In genomic region chr6:57423468-57423867, GRCh38 we compare ENCODE assay signal across 1 cellular context.
TF ChIP-seq lines count a peak whose summit lies in the region.

No MANE protein-coding gene starts in this region.

TF ChIP-seq in H1, 55 proteins besides CTCF, POLR2A, EP300 and RAD21:
- TF ChIP-seq CREB1 (IDR thresholded peaks at IDR 0.05) (no peak), NANOG (IDR thresholded peaks at IDR 0.05; ENCODE audit: insufficient read depth, low read depth, low read length, poor library complexity, severe bottlenecking) (peak; percentile 97), CHD7 (IDR thresholded peaks at IDR 0.05; ENCODE audit: insufficient replicate concordance, low read length) (peak; percentile 53), BRCA1 (IDR thresholded peaks at IDR 0.05; ENCODE audit: low read depth, low read length) (no peak), ASH2L (IDR thresholded peaks at IDR 0.05; ENCODE audit: low read length) (peak; percentile 29), BCL11A (IDR thresholded peaks at IDR 0.05; ENCODE audit: low read depth in 2 of 2, low read length in 2 of 2) (peak; percentile 23 to 65), TCF12 (IDR thresholded peaks at IDR 0.05; ENCODE audit: low read depth, low read length) (0 out of 2 replicates have a peak, but pooled peaks have one; percentile 53), CHD2 (IDR thresholded peaks at IDR 0.05; ENCODE audit: low read length) (0 out of 2 replicates have a peak, but pooled peaks have one; percentile 34), TBP (IDR thresholded peaks at IDR 0.05; ENCODE audit: low read depth, low read length) (no peak), ZNF274 (IDR thresholded peaks at IDR 0.05; ENCODE audit: borderline replicate concordance, extremely low read depth, low read length) (no peak), SP1 (IDR thresholded peaks at IDR 0.05; ENCODE audit: low read depth, low read length) (peak; percentile 77; the same call in 1 of the 2 replicates), BACH1 (IDR thresholded peaks at IDR 0.05; ENCODE audit: low read length) (peak; percentile 19; the same call in 1 of the 2 replicates), TEAD4 (IDR thresholded peaks at IDR 0.05; ENCODE audit: low read depth, low read length) (peak; percentile 91), JUND (IDR thresholded peaks at IDR 0.05; ENCODE audit: low read length) (peak; percentile 60; the same call in 1 of the 2 replicates), HDAC2 (IDR thresholded peaks at IDR 0.05; ENCODE audit: borderline replicate concordance in 1 of 2, low read depth in 2 of 2, low read length in 2 of 2) (0 out of 4 replicates have a peak, but pooled peaks of 1 of the 2 experiments have one; percentile 15), POLR2AphosphoS5 (IDR thresholded peaks at IDR 0.05; ENCODE audit: low read depth, low read length) (peak; percentile 62; the same call in 1 of the 2 replicates), CHD1 (IDR thresholded peaks at IDR 0.05; ENCODE audit: low read depth, low read length) (no peak)
- TF ChIP-seq, protein P1, sequence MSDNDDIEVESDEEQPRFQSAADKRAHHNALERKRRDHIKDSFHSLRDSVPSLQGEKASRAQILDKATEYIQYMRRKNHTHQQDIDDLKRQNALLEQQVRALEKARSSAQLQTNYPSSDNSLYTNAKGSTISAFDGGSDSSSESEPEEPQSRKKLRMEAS (IDR thresholded peaks at IDR 0.05): 0 out of 2 replicates have a peak, but pooled peaks have one; percentile 9
- TF ChIP-seq, protein P2, sequence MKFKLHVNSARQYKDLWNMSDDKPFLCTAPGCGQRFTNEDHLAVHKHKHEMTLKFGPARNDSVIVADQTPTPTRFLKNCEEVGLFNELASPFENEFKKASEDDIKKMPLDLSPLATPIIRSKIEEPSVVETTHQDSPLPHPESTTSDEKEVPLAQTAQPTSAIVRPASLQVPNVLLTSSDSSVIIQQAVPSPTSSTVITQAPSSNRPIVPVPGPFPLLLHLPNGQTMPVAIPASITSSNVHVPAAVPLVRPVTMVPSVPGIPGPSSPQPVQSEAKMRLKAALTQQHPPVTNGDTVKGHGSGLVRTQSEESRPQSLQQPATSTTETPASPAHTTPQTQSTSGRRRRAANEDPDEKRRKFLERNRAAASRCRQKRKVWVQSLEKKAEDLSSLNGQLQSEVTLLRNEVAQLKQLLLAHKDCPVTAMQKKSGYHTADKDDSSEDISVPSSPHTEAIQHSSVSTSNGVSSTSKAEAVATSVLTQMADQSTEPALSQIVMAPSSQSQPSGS (IDR thresholded peaks at IDR 0.05; ENCODE audit: low read length): peak; percentile 72
TF ChIP-seq in H1: peak in this region for 14.
